Comparison of ENCODE assay signal across 8 cellular contexts in genomic region chr10:133373104-133373624, GRCh38. TPM values are rescaled to one million over a fixed set of nuclear protein-coding genes. Genes with fewer than 3 reads are reported as not detected.
DNase-seq lines count a peak whose midpoint lies in the region; ATAC-seq and TF ChIP-seq lines count a peak whose summit lies in the region.

ECHS1 (minus strand) TSS chr10:133373354; CDS start chr10:133373333, 21 bp downstream.

- DNase-seq in Caco-2 (peak; percentile 96 to 100), endothelial cell (ENCODE audit: low spot score) (peak; percentile 99), midbrain (lab: John Stamatoyannopoulos, UW) (peak; percentile 93)
- peak; percentile 96 for DNase-seq in activated CD8-positive, alpha-beta memory T cell treated with anti-CD3 and anti-CD28 coated beads, Interleukin-2, amount 50 U/mL, for 4 hours
- DNase-seq in stimulated activated CD8-positive, alpha-beta memory T cell treated with anti-CD3 and anti-CD28 coated beads, Interleukin-15, amount 100 ng/mL, for 48 hours (ENCODE audit: low read depth in 2 of 2) = peak; percentile 92 to 93

- peak within 1 kb of the TSS; percentile 68 for H3K4me2 ChIP-seq in OCI-LY1 (ENCODE audit: low read length)

- H3K4me1 Mint-ChIP-seq in Caco-2 (ENCODE audit: low read depth, unreplicated experiment) = no peaks in the 10 kb centered on the region
- peaks cover 4% of the 10 kb centered on the region for H3K4me1 Mint-ChIP-seq in endothelial cell (ENCODE audit: unreplicated experiment)

- intact Hi-C loops in Caco-2 (cut with micrococcal nuclease; ENCODE audit: unreplicated experiment) = loop anchor here (1.0 to 2.0 kb wide), 3 partner anchors 13 to 44 kb away; no protein-coding TSS in a partner anchor

- H3K9me3 ChIP-seq in Caco-2 = no peaks in the 10 kb centered on the region
- H3K9me3 ChIP-seq in HUES6 (ENCODE audit: control insufficient read depth, insufficient read depth, low read depth, low read length) = no peaks in the 10 kb centered on the region
- no peaks in the 10 kb centered on the region for H3K9me3 ChIP-seq in OCI-LY1 (ENCODE audit: low read length)

- no peaks in the 10 kb centered on the region for H3K79me2 ChIP-seq in OCI-LY1 (ENCODE audit: insufficient read depth, low read length)

- H2AFZ ChIP-seq in OCI-LY1 (ENCODE audit: low read length) = no peak within 1 kb of the TSS

- H3K36me3 Mint-ChIP-seq in Caco-2 (ENCODE audit: insufficient read depth, unreplicated experiment) (peaks cover 37% of the 10 kb centered on the region), endothelial cell (ENCODE audit: low read depth, unreplicated experiment) (peaks cover 12% of the 10 kb centered on the region)

- peak; percentile 89 for ATAC-seq in GM21447 (IDR thresholded peaks at IDR 0.05; ENCODE audit: unreplicated experiment)

- H3K27me3 ChIP-seq in Caco-2 (replicated peaks; ENCODE audit: control insufficient read depth, insufficient read depth, low read length) (no peaks in the 10 kb centered on the region), HUES6 (ENCODE audit: control insufficient read depth, insufficient read depth, low read length) (peaks cover 43% of the 10 kb centered on the region), OCI-LY1 (ENCODE audit: insufficient read depth, low read length) (no peaks in the 10 kb centered on the region)

- no peaks in the 10 kb centered on the region for H3K27me3 Mint-ChIP-seq in Caco-2 (ENCODE audit: insufficient read depth, unreplicated experiment)
- H3K27me3 Mint-ChIP-seq in endothelial cell (ENCODE audit: unreplicated experiment) = peaks cover 23% of the 10 kb centered on the region

- TF ChIP-seq CTCF in Caco-2 (IDR thresholded peaks at IDR 0.05; ENCODE audit: insufficient read depth in 1 of 2, low read depth in 1 of 2, low read length in 1 of 2, severe bottlenecking in 1 of 2, unreplicated experiment in 1 of 2) = no peak
- no peak for TF ChIP-seq CTCF in OCI-LY1 (IDR thresholded peaks at IDR 0.05; ENCODE audit: low read length)
- no peak for TF ChIP-seq CTCF in endothelial cell (IDR thresholded peaks at IDR 0.05; ENCODE audit: unreplicated experiment)

- peak within 1 kb of the TSS; percentile 92 for H3K27ac Mint-ChIP-seq in Caco-2 (ENCODE audit: unreplicated experiment)
- no peak within 1 kb of the TSS for H3K27ac Mint-ChIP-seq in endothelial cell (ENCODE audit: unreplicated experiment)

- no peaks in the 10 kb centered on the region for H3K9me2 ChIP-seq in OCI-LY1 (ENCODE audit: low read depth, low read length)

- no peaks in the 10 kb centered on the region for H3F3A ChIP-seq in OCI-LY1 (ENCODE audit: insufficient read depth, low read length)

- H3K4me1 ChIP-seq in Caco-2 (peaks cover 22% of the 10 kb centered on the region), HUES6 (ENCODE audit: control insufficient read depth, insufficient read depth, low read length) (no peaks in the 10 kb centered on the region), OCI-LY1 (ENCODE audit: insufficient read depth, low read length, severe bottlenecking) (peaks cover 23% of the 10 kb centered on the region)

- no peaks in the 10 kb centered on the region for H3K9me3 Mint-ChIP-seq in Caco-2 (ENCODE audit: unreplicated experiment)
- no peaks in the 10 kb centered on the region for H3K9me3 Mint-ChIP-seq in endothelial cell (ENCODE audit: unreplicated experiment)

- POLR2A ChIA-PET in Caco-2 (lab: Charles Lee) = interaction anchor here (0.5 to 1.1 kb wide), 4 partner anchors 10 to 21 kb away, joined by 3 to 5 read pairs (median 5); partner anchors contain the start of gene FUOM

- CTCF ChIA-PET in Caco-2 (lab: Charles Lee) = interaction anchor here (0.6 kb wide), 1 partner anchor 32 kb away, joined by 3 read pairs; no protein-coding TSS in a partner anchor

- peak within 1 kb of the TSS; percentile 87 for H3K4me3 Mint-ChIP-seq in Caco-2 (ENCODE audit: unreplicated experiment)
- H3K4me3 Mint-ChIP-seq in endothelial cell (ENCODE audit: unreplicated experiment) = peak within 1 kb of the TSS; percentile 92

- H3K4me3 ChIP-seq in Caco-2 (ENCODE audit: low read depth, low read length) (peak within 1 kb of the TSS; percentile 100), HUES6 (ENCODE audit: low read depth, low read length) (peak within 1 kb of the TSS; percentile 75), OCI-LY1 (ENCODE audit: low read depth, low read length, poor library complexity, severe bottlenecking) (peak within 1 kb of the TSS; percentile 82)

- H3K36me3 ChIP-seq in Caco-2 (ENCODE audit: control insufficient read depth, insufficient read depth, low read length) (peaks cover 7% of the 10 kb centered on the region), HUES6 (ENCODE audit: control insufficient read depth, insufficient read depth, low read length) (peaks cover 30% of the 10 kb centered on the region), OCI-LY1 (ENCODE audit: insufficient read depth, low read length) (peaks cover 12% of the 10 kb centered on the region)

- no peak within 1 kb of the TSS for H3K27ac ChIP-seq in HUES6 (ENCODE audit: low read depth, low read length)
- no peak within 1 kb of the TSS for H3K27ac ChIP-seq in OCI-LY1 (ENCODE audit: low read depth, low read length, poor library complexity, severe bottlenecking)

- no peaks in the 10 kb centered on the region for H4K20me1 ChIP-seq in OCI-LY1 (ENCODE audit: insufficient read depth, low read length)

- H3K9ac ChIP-seq in HUES6 (ENCODE audit: low read length) = peak within 1 kb of the TSS; percentile 78
- peak within 1 kb of the TSS; percentile 73 for H3K9ac ChIP-seq in OCI-LY1 (ENCODE audit: low read length)

- no TSS peak for BruUV-seq in Caco-2 (replicated peaks; lab: Mats Ljungman, UMichigan)

RNA-seq across cellular contexts. Expression of gene ECHS1, which starts in this region (rescaled TPM):
- total RNA-seq in Caco-2 (2022) (232 and 247 TPM in 2 replicates), endothelial cell (ENCODE audit: unreplicated experiment) (69.6 TPM)
